Comparison of ENCODE assay signal across 31 cellular contexts in the genomic region with DNA sequence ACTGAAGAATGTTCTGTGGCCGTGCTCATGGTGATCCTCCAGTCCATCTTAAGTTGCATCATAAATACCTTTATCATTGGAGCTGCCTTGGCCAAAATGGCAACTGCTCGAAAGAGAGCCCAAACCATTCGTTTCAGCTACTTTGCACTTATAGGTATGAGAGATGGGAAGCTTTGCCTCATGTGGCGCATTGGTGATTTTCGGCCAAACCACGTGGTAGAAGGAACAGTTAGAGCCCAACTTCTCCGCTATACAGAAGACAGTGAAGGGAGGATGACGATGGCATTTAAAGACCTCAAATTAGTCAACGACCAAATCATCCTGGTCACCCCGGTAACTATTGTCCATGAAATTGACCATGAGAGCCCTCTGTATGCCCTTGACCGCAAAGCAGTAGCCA. TPM values are rescaled to one million over a fixed set of nuclear protein-coding genes. Genes with fewer than 3 reads are reported as not detected.
"Had no signal": no experiment of that assay in that cellular context is flagged by ENCODE, and none has a peak within 500 bp of the region (broad histone marks: within the 10 kb centered on the region; RNA-seq: fewer than 3 reads in every experiment).

No MANE protein-coding gene starts in this region.

- DNase-seq: colonic mucosa; cortex of kidney; dermis blood vessel endothelial cell; dorsolateral prefrontal cortex; effector CD4-positive, alpha-beta T cell; effector CD8-positive, alpha-beta T cell; effector memory CD4-positive, alpha-beta T cell; effector memory CD8-positive, alpha-beta T cell; endodermal cell; erythroblast; esophagus squamous epithelium; foreskin fibroblast; foreskin keratinocyte; foreskin melanocyte; gastrocnemius medialis; glutamatergic neuron; head of caudate nucleus; heart left ventricle; heart right ventricle had no signal

- H3K9me3 ChIP-seq: colonic mucosa, esophagus muscularis mucosa, esophagus squamous epithelium, gastrocnemius medialis, gastroesophageal sphincter, heart left ventricle had no signal

- H3K27me3 ChIP-seq: colonic mucosa, dorsolateral prefrontal cortex, esophagus muscularis mucosa, esophagus squamous epithelium, foreskin keratinocyte, gastrocnemius medialis, gastroesophageal sphincter, heart left ventricle, heart right ventricle had no signal

- H3K36me3 ChIP-seq: colonic mucosa, esophagus muscularis mucosa, esophagus squamous epithelium, gastrocnemius medialis, gastroesophageal sphincter, heart left ventricle, heart right ventricle had no signal

- FAIRE-seq: colon, endometrium, endothelial cell of umbilical vein, frontal cortex had no signal

- H3K4me3 ChIP-seq: colonic mucosa, coronary artery, dorsolateral prefrontal cortex, esophagus muscularis mucosa, esophagus squamous epithelium, gastrocnemius medialis, gastroesophageal sphincter, heart left ventricle, heart right ventricle had no signal

- H3K27ac ChIP-seq: colonic mucosa, coronary artery, dorsolateral prefrontal cortex, epithelial cell of prostate, esophagus muscularis mucosa, esophagus squamous epithelium, foreskin keratinocyte, gastrocnemius medialis, gastroesophageal sphincter, heart left ventricle, heart right ventricle had no signal

- ATAC-seq: effector memory CD8-positive, alpha-beta T cell; esophagus mucosa; foreskin keratinocyte; gastrocnemius medialis; gastroesophageal sphincter; heart left ventricle; heart right ventricle had no signal

RNA-seq across cellular contexts. Expression of gene KCNJ16, which starts 57.5 kb away (rescaled TPM):
- total RNA-seq: dermis microvascular lymphatic vessel endothelial cell, endothelial cell of umbilical vein, esophagus mucosa, fibroblast of lung, fibroblast of villous mesenchyme, foreskin keratinocyte had no signal
- polyA plus RNA-seq: fibroblast of lung, foreskin keratinocyte, heart right ventricle had no signal
